Comparison of ENCODE assay signal across 17 cellular contexts in the genomic region with DNA sequence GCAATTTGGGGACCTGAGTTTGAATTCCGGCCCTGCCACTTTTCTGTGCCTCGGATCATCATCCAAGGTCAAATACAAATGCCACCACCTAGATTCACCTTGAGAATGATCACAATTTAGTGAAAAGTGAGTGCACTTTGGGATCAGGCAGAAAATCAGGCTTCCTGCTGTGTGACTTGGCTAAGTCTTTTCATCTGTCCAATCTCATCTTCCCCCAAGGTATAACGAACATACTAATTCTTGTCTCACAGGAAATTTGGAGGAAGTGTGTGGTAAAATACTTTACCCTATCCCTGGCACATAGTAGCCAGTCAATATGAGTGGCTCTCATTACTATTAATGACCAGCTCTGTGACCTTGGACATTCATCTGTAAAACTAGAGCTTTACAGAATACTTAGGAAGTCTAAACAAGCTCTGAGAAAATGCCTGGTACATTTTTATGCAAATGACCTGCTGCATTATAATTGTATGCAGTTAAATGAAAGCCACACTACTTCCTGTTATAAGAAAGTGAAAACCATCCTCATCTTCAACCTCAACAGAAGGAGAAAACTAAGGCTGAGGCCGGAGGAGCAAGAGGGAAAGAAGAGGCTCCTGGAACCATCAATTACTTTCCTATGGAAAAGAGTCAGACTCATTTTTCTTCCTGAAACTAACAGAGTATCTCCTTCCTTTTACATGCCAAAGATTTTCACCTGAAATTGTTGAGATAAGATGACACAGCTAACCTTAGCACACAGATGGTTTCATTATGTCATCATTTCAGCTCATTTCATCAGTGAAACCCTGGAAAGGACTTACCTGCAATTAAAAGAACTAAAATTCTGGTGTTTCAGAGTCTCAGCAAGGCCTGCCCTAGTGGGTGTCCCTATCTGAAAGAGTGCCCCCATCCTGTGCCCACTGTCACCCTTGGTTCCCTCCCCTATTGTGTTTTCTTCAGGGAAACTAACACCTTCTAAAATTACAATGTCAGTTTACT. TPM values are rescaled to one million over a fixed set of nuclear protein-coding genes. Genes with fewer than 3 reads are reported as not detected.
DNase-seq lines count a peak whose midpoint lies in the region; ATAC-seq, FAIRE-seq and TF ChIP-seq lines count a peak whose summit lies in the region.
"Had no signal": no experiment of that assay in that cellular context is flagged by ENCODE, and none has a peak within 500 bp of the region (broad histone marks: within the 10 kb centered on the region; RNA-seq: fewer than 3 reads in every experiment).

No MANE protein-coding gene starts in this region.

- H3K27ac Mint-ChIP-seq in HFFc6: no peak overlapping the region
- H3K27ac Mint-ChIP-seq: activated naive CD8-positive, alpha-beta T cell treated with anti-CD3 and anti-CD28 coated beads, Interleukin-2, amount 10 ng/mL, durations not matched to agents 7 days and 5 days; H9 had no signal

- H3K27ac ChIP-seq in GM12878 (ENCODE audit: control insufficient read depth, insufficient read depth) (no peak overlapping the region), right atrium auricular region (no peak overlapping the region)
- H3K27ac ChIP-seq: gastrocnemius medialis, neutrophil had no signal

- H3K9ac ChIP-seq in GM12878 (ENCODE audit: control insufficient read depth, insufficient read depth, low read length): no peak overlapping the region

- H3K79me2 ChIP-seq in GM12878 (ENCODE audit: control insufficient read depth, insufficient read depth, low read length): no peaks in the 10 kb centered on the region

- no peaks in the 10 kb centered on the region for H3K27me3 ChIP-seq in GM12878 (replicated peaks in 1 of 2; ENCODE audit: control insufficient read depth in 2 of 2, insufficient read depth in 2 of 2, low read length in 1 of 2)
- no peaks in the 10 kb centered on the region for H3K27me3 ChIP-seq in right atrium auricular region
- H3K27me3 ChIP-seq: gastrocnemius medialis, neutrophil had no signal

- BruUV-seq in GM12878 (replicated peaks; lab: Mats Ljungman, UMichigan): no TSS peak

- RAD21 ChIA-PET in GM12878 (lab: Charles Lee; ENCODE audit: unreplicated experiment): interaction anchor here (0.7 to 2.0 kb wide), 11 partner anchors 23 to 98 kb away, joined by 3 to 8 read pairs (median 3); no protein-coding TSS in a partner anchor

- no peak overlapping the region for H3K4me3 Mint-ChIP-seq in HFFc6
- H3K4me3 Mint-ChIP-seq: activated naive CD8-positive, alpha-beta T cell treated with anti-CD3 and anti-CD28 coated beads, Interleukin-2, amount 10 ng/mL, durations not matched to agents 7 days and 5 days; H9 had no signal

- CTCF ChIA-PET in GM12878 (lab: Yijun Ruan, JAX): interaction anchor here (0.8 to 2.2 kb wide), 9 partner anchors 10 to 121 kb away, joined by 3 to 9 read pairs (median 4); no protein-coding TSS in a partner anchor

- H3K4me1 ChIP-seq in GM12878 (ENCODE audit: control insufficient read depth, insufficient read depth, low read length) (peaks cover 3% of the 10 kb centered on the region), right atrium auricular region (no peaks in the 10 kb centered on the region)
- H3K4me1 ChIP-seq: gastrocnemius medialis had no signal

- in situ Hi-C loops in GM12878 (cut with MboI): no loop called here

- no peaks in the 10 kb centered on the region for H3K36me3 Mint-ChIP-seq in HFFc6 (ENCODE audit: low read depth)
- H3K36me3 Mint-ChIP-seq: activated naive CD8-positive, alpha-beta T cell treated with anti-CD3 and anti-CD28 coated beads, Interleukin-2, amount 10 ng/mL, durations not matched to agents 7 days and 5 days had no signal

- DNase-seq in GM12892 (ENCODE audit: insufficient read length) (no peak), GM12878 (ENCODE audit: low read depth, low spot score) (peak; percentile 16), right atrium auricular region (ENCODE audit: low spot score) (no peak), HFFc6 (no peak)
- DNase-seq: activated CD4-positive, CD25-positive, alpha-beta regulatory T cell treated with anti-CD3 and anti-CD28 coated beads, Interleukin-2, amount 50 U/mL, for 72 hours; activated naive CD8-positive, alpha-beta T cell treated with anti-CD3 and anti-CD28 coated beads, Interleukin-2, amount 10 ng/mL, durations not matched to agents 7 days and 5 days; Calu3; gastrocnemius medialis; H9; left cardiac atrium; MM.1S; NCI-H510A; SIG-M5 had no signal

- H3K36me3 ChIP-seq in GM12878 (ENCODE audit: control insufficient read depth in 2 of 2, insufficient read depth in 2 of 2, low read length in 1 of 2) (no peaks in the 10 kb centered on the region), right atrium auricular region (no peaks in the 10 kb centered on the region)
- H3K36me3 ChIP-seq: gastrocnemius medialis, neutrophil had no signal

- POLR2A ChIA-PET in GM12878 (lab: Charles Lee): interaction anchor here (1.0 to 1.3 kb wide), 3 partner anchors 26 to 93 kb away, joined by 3 to 4 read pairs (median 4); no protein-coding TSS in a partner anchor

- H3K9me3 Mint-ChIP-seq in HFFc6: no peaks in the 10 kb centered on the region
- H3K9me3 Mint-ChIP-seq: H9 had no signal

- TF ChIP-seq POLR2A in GM12892 (IDR thresholded peaks at IDR 0.05; ENCODE audit: low read depth, low read length): no peak
- TF ChIP-seq POLR2A in GM12878 (IDR thresholded peaks at IDR 0.05; ENCODE audit: low read depth, low read length): no peak

- H2AFZ ChIP-seq in GM12878 (ENCODE audit: control insufficient read depth, low read depth, low read length): no peak overlapping the region

- H3K9me3 ChIP-seq in GM12878 (replicated peaks; ENCODE audit: control insufficient read depth, insufficient read depth, low read length): no peaks in the 10 kb centered on the region
- no peaks in the 10 kb centered on the region for H3K9me3 ChIP-seq in right atrium auricular region
- H3K9me3 ChIP-seq: gastrocnemius medialis, neutrophil had no signal

- 47% methylated on average over 4 of the region's 4 CpGs for WGBS in GM12878 (ENCODE audit: insufficient coverage, insufficient replicate concordance, low lambda C conversion rate, missing lambda C conversion rate)

- TF ChIP-seq CTCF in GM12878 (IDR thresholded peaks at IDR 0.05 in 2 of 3, conservative IDR thresholded peaks at IDR 0.05 in 1 of 3; ENCODE audit: control insufficient read depth in 2 of 3, extremely low read depth in 1 of 3, insufficient read depth in 1 of 3, low read depth in 3 of 3, low read length in 3 of 3) (no peak), right atrium auricular region (IDR thresholded peaks at IDR 0.05) (no peak), HFFc6 (IDR thresholded peaks at IDR 0.05) (no peak)

- intact Hi-C loops in GM12878 (cut with micrococcal nuclease; ENCODE audit: unreplicated experiment): loop anchor here (5.0 kb wide), 2 partner anchors 100 to 115 kb away; a partner anchor contains a TSS

- no peak for TF ChIP-seq RAD21 in GM12878 (IDR thresholded peaks at IDR 0.05; ENCODE audit: insufficient read depth, low read depth, low read length)

- FAIRE-seq in GM12892 (lab: Jason Lieb, UNC) (peak; percentile 89), GM12878 (lab: Jason Lieb, UNC) (no peak)

- SMC1A ChIA-PET in GM12878 (lab: Charles Lee; ENCODE audit: uncharacterized antibody, unreplicated experiment): interaction anchor here (0.5 to 3.7 kb wide), 22 partner anchors 12 to 617 kb away, joined by 3 to 14 read pairs (median 4); no protein-coding TSS in a partner anchor

- H3K27me3 Mint-ChIP-seq in HFFc6 (ENCODE audit: insufficient read depth): peaks cover 2% of the 10 kb centered on the region

- H3K4me2 ChIP-seq in GM12878 (ENCODE audit: control insufficient read depth, insufficient read depth): no peak overlapping the region; the same call in 1 of the 2 replicates

- peak; percentile 58 for ATAC-seq in GM18909 (IDR thresholded peaks at IDR 0.05; ENCODE audit: poor library complexity, unreplicated experiment)
- ATAC-seq in HG03159 (IDR thresholded peaks at IDR 0.05; ENCODE audit: unreplicated experiment): peak; percentile 54
- peak; percentile 62 for ATAC-seq in GM12878
- ATAC-seq in GM19328 (IDR thresholded peaks at IDR 0.05; ENCODE audit: unreplicated experiment): no peak
- ATAC-seq: gastrocnemius medialis, left cardiac atrium had no signal

- H3K4me1 Mint-ChIP-seq in HFFc6 (ENCODE audit: low read depth): no peaks in the 10 kb centered on the region

- TF ChIP-seq EP300 in GM12878 (IDR thresholded peaks at IDR 0.05; ENCODE audit: borderline replicate concordance in 1 of 2, control insufficient read depth in 1 of 2, low read depth in 2 of 2, low read length in 2 of 2): no peak

- no peak overlapping the region for H3K4me3 ChIP-seq in GM12878
- no peak overlapping the region for H3K4me3 ChIP-seq in right atrium auricular region
- H3K4me3 ChIP-seq: gastrocnemius medialis had no signal

- no peaks in the 10 kb centered on the region for H4K20me1 ChIP-seq in GM12878 (ENCODE audit: control insufficient read depth, insufficient read depth)

TF ChIP-seq in GM12878, 131 proteins besides CTCF, POLR2A, EP300 and RAD21 (continues in another document):
- TF ChIP-seq MEF2B (IDR thresholded peaks at IDR 0.05; ENCODE audit: partially characterized antibody, poor library complexity, severe bottlenecking) (no peak), RUNX3 (IDR thresholded peaks at IDR 0.05; ENCODE audit: low read length) (peak; percentile 53; the same call in 1 of the 2 replicates), HCFC1 (IDR thresholded peaks at IDR 0.05; ENCODE audit: low read length) (no peak), CREB1 (IDR thresholded peaks at IDR 0.05; ENCODE audit: low read depth) (peak; percentile 36; the same call in 1 of the 2 replicates), CREM (IDR thresholded peaks at IDR 0.05; ENCODE audit: low read depth) (0 out of 2 replicates have a peak, but pooled peaks have one; percentile 23)

RNA-seq across cellular contexts. Expression of a gene that starts 32.6 kb away (rescaled TPM):
- 0.08 TPM for polyA plus RNA-seq in GM12892 (2012; ENCODE audit: missing spikeins)
- total RNA-seq in GM12878 (2013; cell fraction: nucleolus; rRNA removed): 0.21 and 0.51 TPM in 2 replicates
- 0.16 and 0.62 TPM in 2 replicates for total RNA-seq in GM12878 (2014; rRNA removed)
- 0.36 and 0.41 TPM in 2 replicates for total RNA-seq in GM12878 (2014; rRNA removed; fragmentation: Illumina TruSeq; extraction: Trizol)
- 0.31 and 0.35 TPM in 2 replicates for total RNA-seq in GM12878 (2021)
- polyA plus RNA-seq in GM12878 (2011; ENCODE audit: low read depth): not detected
- polyA plus RNA-seq in GM12878 (2011; rRNA removed): 0.40 and 0.43 TPM in 2 replicates
- polyA plus RNA-seq in GM12878 (2011; cell fraction: cytosol; rRNA removed): 0.25 and 0.54 TPM in 2 replicates
- polyA plus RNA-seq in GM12878 (2011; cell fraction: nucleus; rRNA removed): 0.21 and 0.42 TPM in 2 replicates
- 0.03 and 0.10 TPM in 2 replicates for polyA plus RNA-seq in GM12878 (2012)
- polyA plus RNA-seq in GM12878 (2014; fragmentation: Illumina TruSeq; extraction: Trizol): 0.14 and 0.56 TPM in 2 replicates
- under 1 TPM; 0.07 to 0.18 TPM for polyA plus RNA-seq in GM12878 (2014; fragmentation: Nextera tagmentation; extraction: Ambion mirVana)
- 0.22 and 0.52 TPM in 2 replicates for polyA plus RNA-seq in GM12878 (2014; rRNA removed)
- under 1 TPM; 0.03 to 0.43 TPM for polyA plus RNA-seq in GM12878 (2016; fragmentation: Nextera tagmentation; extraction: Ambion mirVana)
- polyA minus RNA-seq in GM12878 (2011; rRNA and poly(A)+ RNA removed): 0.26 and 1.5 TPM in 2 replicates
- 0.52 TPM in 1 of 2 replicates, not detected in the other for polyA minus RNA-seq in GM12878 (2011; cell fraction: cytosol; rRNA and poly(A)+ RNA removed)
- polyA minus RNA-seq in GM12878 (2011; cell fraction: nucleus; rRNA and poly(A)+ RNA removed): 0.38 and 0.48 TPM in 2 replicates
- total RNA-seq in right atrium auricular region: under 1 TPM in 1 of 2 donors, not detected in 1; 0.31 TPM
- total RNA-seq in HFFc6 (2021; fragmentation: NEBNext Ultra II Directional; extraction: Animal tissue kit (Norgen Biotek cat#: 25700)): not detected
- total RNA-seq: activated naive CD8-positive, alpha-beta T cell treated with anti-CD3 and anti-CD28 coated beads, Interleukin-2, amount 10 ng/mL, durations not matched to agents 7 days and 5 days; Calu3; gastrocnemius medialis; H9 had no signal
